22 cellular contexts compared by ENCODE assay signal in the genomic region with DNA sequence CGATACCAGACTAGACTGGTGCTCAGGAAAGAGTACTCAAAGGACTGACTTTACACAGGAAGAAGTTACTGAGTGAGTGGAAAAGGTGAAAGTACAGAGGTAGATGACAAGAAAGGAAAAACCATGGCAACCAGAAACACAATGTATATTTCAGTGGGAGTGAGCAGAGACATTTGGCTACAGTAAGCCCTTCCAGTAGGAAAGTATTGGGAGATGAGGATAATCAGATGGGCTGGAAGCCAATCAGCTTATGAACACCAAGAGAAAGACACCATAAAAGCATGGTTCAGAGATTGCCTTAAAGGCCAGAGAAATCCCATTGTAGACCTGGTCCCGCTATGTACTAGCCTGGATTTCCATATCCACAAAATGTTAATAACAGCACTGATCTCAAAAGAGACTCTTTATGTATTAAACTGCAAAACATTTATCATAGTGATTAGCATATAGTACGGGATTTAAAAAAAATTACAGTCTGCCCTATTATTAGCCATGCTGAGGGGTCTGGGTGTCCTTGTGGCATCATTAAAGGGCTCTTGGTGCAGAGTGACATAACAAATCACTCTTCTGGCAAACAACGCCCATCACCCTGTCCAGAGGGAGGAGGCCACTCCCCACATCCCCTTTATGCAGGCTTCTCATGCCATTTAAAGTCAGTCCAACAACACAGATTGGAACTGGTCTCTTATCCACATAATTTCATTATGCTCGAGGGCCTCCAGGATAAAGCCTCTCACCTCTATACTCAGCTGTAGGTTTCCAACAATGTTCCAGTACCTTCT. TPM values are rescaled to one million over a fixed set of nuclear protein-coding genes. Genes with fewer than 3 reads are reported as not detected.
A peak's percentile ranks its signal among the peaks of the same experiment; 100 is the strongest.
DNase-seq lines count a peak whose midpoint lies in the region; ATAC-seq and TF ChIP-seq lines count a peak whose summit lies in the region.
"Had no signal": no experiment of that assay in that cellular context is flagged by ENCODE, and none has a peak within 500 bp of the region (broad histone marks: within the 10 kb centered on the region; RNA-seq: fewer than 3 reads in every experiment).

No MANE protein-coding gene starts in this region.

- H3K9me3 ChIP-seq in breast epithelium (no peaks in the 10 kb centered on the region), muscle layer of colon (ENCODE audit: low read length) (no peaks in the 10 kb centered on the region)
- H3K9me3 ChIP-seq: spleen had no signal

- peaks cover 68% of the 10 kb centered on the region for H3K79me2 ChIP-seq in ACC112 (ENCODE audit: control insufficient read depth, insufficient read depth, low read length, unreplicated experiment)
- H3K79me2 ChIP-seq: hepatocyte had no signal

- H3K4me1 Mint-ChIP-seq in activated CD8-positive, alpha-beta T cell treated with anti-CD3 and anti-CD28 coated beads, Interleukin-2, amount 10 ng/mL, durations not matched to agents 7 days and 5 days (ENCODE audit: low read depth), result no peaks in the 10 kb centered on the region
- H3K4me1 Mint-ChIP-seq: CD8-positive, alpha-beta memory T cell; natural killer cell had no signal

- CTCF ChIA-PET in activated CD8-positive, alpha-beta T cell treated with anti-CD3 and anti-CD28 coated beads, Interleukin-2, amount 10 ng/mL, durations not matched to agents 7 days and 5 days (lab: Charles Lee), result no interaction called here

- H3K9ac ChIP-seq in muscle layer of colon (ENCODE audit: low read length), result no peak overlapping the region

- TF ChIP-seq CTCF in breast epithelium (IDR thresholded peaks at IDR 0.05), result no peak

- H3K36me3 ChIP-seq in ACC112 (ENCODE audit: insufficient read depth, low read length) (peaks cover 28% of the 10 kb centered on the region; the same call in 1 of the 2 replicates), breast epithelium (no peaks in the 10 kb centered on the region), muscle layer of colon (ENCODE audit: insufficient read depth, low read length) (no peaks in the 10 kb centered on the region), H7 (replicated peaks; ENCODE audit: control insufficient read depth, insufficient read depth, low read length) (no peaks in the 10 kb centered on the region)

- H3K27me3 Mint-ChIP-seq in activated CD8-positive, alpha-beta T cell treated with anti-CD3 and anti-CD28 coated beads, Interleukin-2, amount 10 ng/mL, durations not matched to agents 7 days and 5 days (ENCODE audit: low read depth), result no peaks in the 10 kb centered on the region

- no peaks in the 10 kb centered on the region for H3K9me3 Mint-ChIP-seq in activated CD8-positive, alpha-beta T cell treated with anti-CD3 and anti-CD28 coated beads, Interleukin-2, amount 10 ng/mL, durations not matched to agents 7 days and 5 days (ENCODE audit: insufficient read depth)
- H3K9me3 Mint-ChIP-seq: T-helper 1 cell treated with Interleukin-12 subunit alpha and Interleukin-12 subunit beta and Interleukin-4 antibody, amounts not matched to agents 30 μg/mL and 1 μg/mL, for 36 hours had no signal

- no peak overlapping the region for H2AFZ ChIP-seq in ACC112 (ENCODE audit: low read length, unreplicated experiment)
- H2AFZ ChIP-seq: hepatocyte had no signal

- H3K36me3 Mint-ChIP-seq in activated CD8-positive, alpha-beta T cell treated with anti-CD3 and anti-CD28 coated beads, Interleukin-2, amount 10 ng/mL, durations not matched to agents 7 days and 5 days (ENCODE audit: low read depth), result no peaks in the 10 kb centered on the region
- H3K36me3 Mint-ChIP-seq: natural killer cell had no signal

- intact Hi-C loops in breast epithelium (cut with DNase I; ENCODE audit: low total_unique reads), result loop anchor here (2.0 kb wide), 1 partner anchor 42 kb away; no protein-coding TSS in a partner anchor

- H3K27ac ChIP-seq in ACC112 (ENCODE audit: low read depth, low read length) (peak overlapping the region; percentile 75), breast epithelium (peak overlapping the region; percentile 18 to 23), muscle layer of colon (ENCODE audit: low read depth, low read length) (peak overlapping the region; percentile 2)
- H3K27ac ChIP-seq: hepatocyte had no signal

- H3K4me1 ChIP-seq in ACC112 (ENCODE audit: control insufficient read depth, insufficient read depth, low read length, unreplicated experiment) (peaks cover 42% of the 10 kb centered on the region), breast epithelium (no peaks in the 10 kb centered on the region), muscle layer of colon (ENCODE audit: insufficient read depth, low read length) (peaks cover 73% of the 10 kb centered on the region)

- POLR2A ChIA-PET in activated CD8-positive, alpha-beta T cell treated with anti-CD3 and anti-CD28 coated beads, Interleukin-2, amount 10 ng/mL, durations not matched to agents 7 days and 5 days (lab: Charles Lee), result no interaction called here

- H3K4me3 Mint-ChIP-seq in activated CD8-positive, alpha-beta T cell treated with anti-CD3 and anti-CD28 coated beads, Interleukin-2, amount 10 ng/mL, durations not matched to agents 7 days and 5 days, result no peak overlapping the region
- H3K4me3 Mint-ChIP-seq: CD8-positive, alpha-beta memory T cell; memory B cell; natural killer cell; T-helper 1 cell treated with Interleukin-12 subunit alpha and Interleukin-12 subunit beta and Interleukin-4 antibody, amounts not matched to agents 30 μg/mL and 1 μg/mL, for 36 hours had no signal

- H3K4me3 ChIP-seq in ACC112 (ENCODE audit: low read depth, low read length), result peak overlapping the region; percentile 6; the same call in 1 of the 2 replicates
- no peak overlapping the region for H3K4me3 ChIP-seq in breast epithelium
- no peak overlapping the region for H3K4me3 ChIP-seq in muscle layer of colon (ENCODE audit: low read depth in 1 of 2, low read length in 2 of 2)
- H3K4me3 ChIP-seq in H7 (ENCODE audit: insufficient read depth, low read depth, low read length), result no peak overlapping the region
- H3K4me3 ChIP-seq: hepatocyte, spleen had no signal

- no peak for TF ChIP-seq POLR2A in breast epithelium (IDR thresholded peaks at IDR 0.05)

- DNase-seq in NCI-H1694 (lab: John Stamatoyannopoulos, UW) (peak; percentile 35), breast epithelium (ENCODE audit: low spot score in 2 of 2) (no peak), middle frontal gyrus (ENCODE audit: extremely low spot score, low spot score) (no peak), H7 (no peak)
- no peak for DNase-seq in activated CD8-positive, alpha-beta T cell treated with anti-CD3 and anti-CD28 coated beads, Interleukin-2, amount 10 ng/mL, durations not matched to agents 7 days and 5 days
- DNase-seq: activated CD4-positive, alpha-beta T cell treated with anti-CD3 and anti-CD28 coated beads, Interleukin-2, amount 50 U/mL, for 4 hours; amniotic stem cell; CD8-positive, alpha-beta memory T cell; natural killer cell; NCI-H1105; NCI-H2107; NCI-H526; posterior cingulate gyrus; SIG-M5; spleen; stimulated activated CD8-positive, alpha-beta memory T cell treated with anti-CD3 and anti-CD28 coated beads, Interleukin-4, amount 100 ng/mL, for 48 hours had no signal

- ATAC-seq in GM18511 (IDR thresholded peaks at IDR 0.05; ENCODE audit: unreplicated experiment), result no peak
- no peak for ATAC-seq in activated CD8-positive, alpha-beta T cell treated with anti-CD3 and anti-CD28 coated beads, Interleukin-2, amount 10 ng/mL, durations not matched to agents 7 days and 5 days
- ATAC-seq: natural killer cell had no signal

- H3K27ac Mint-ChIP-seq in activated CD8-positive, alpha-beta T cell treated with anti-CD3 and anti-CD28 coated beads, Interleukin-2, amount 10 ng/mL, durations not matched to agents 7 days and 5 days, result no peak overlapping the region
- H3K27ac Mint-ChIP-seq: CD8-positive, alpha-beta memory T cell; memory B cell; natural killer cell; T-helper 1 cell treated with Interleukin-12 subunit alpha and Interleukin-12 subunit beta and Interleukin-4 antibody, amounts not matched to agents 30 μg/mL and 1 μg/mL, for 36 hours had no signal

- no peaks in the 10 kb centered on the region for H3K27me3 ChIP-seq in ACC112 (ENCODE audit: insufficient read depth, low read length)
- no peaks in the 10 kb centered on the region for H3K27me3 ChIP-seq in breast epithelium
- no peaks in the 10 kb centered on the region for H3K27me3 ChIP-seq in muscle layer of colon (ENCODE audit: control insufficient read depth in 1 of 2, insufficient read depth in 2 of 2, low read length in 2 of 2)
- no peaks in the 10 kb centered on the region for H3K27me3 ChIP-seq in H7 (ENCODE audit: control insufficient read depth, insufficient read depth, low read length)
- H3K27me3 ChIP-seq: hepatocyte, spleen had no signal

RNA-seq across cellular contexts. Expression of a gene that starts 51.3 kb away (rescaled TPM):
- 10 to 100 TPM; 49.9 to 87.2 (median 71.8) TPM for total RNA-seq in breast epithelium
- not detected for total RNA-seq in activated CD8-positive, alpha-beta T cell treated with anti-CD3 and anti-CD28 coated beads, Interleukin-2, amount 10 ng/mL, durations not matched to agents 7 days and 5 days
- 8.8 and 11.6 TPM in 2 replicates for total RNA-seq in H7 (2014; rRNA removed; shearing (Covaris generic))
- total RNA-seq: CD8-positive, alpha-beta memory T cell had no signal

Comparison
In these comparisons a context has a peak if more than half of its experiments do, and no peak if none do; other contexts are left out.
1. H3K27ac ChIP-seq: peak in every context shown above with its lines; median percentile 75 in ACC112; 20 in breast epithelium; 2 in muscle layer of colon.